ENCODE assay signal across 29 cellular contexts in the genomic region with DNA sequence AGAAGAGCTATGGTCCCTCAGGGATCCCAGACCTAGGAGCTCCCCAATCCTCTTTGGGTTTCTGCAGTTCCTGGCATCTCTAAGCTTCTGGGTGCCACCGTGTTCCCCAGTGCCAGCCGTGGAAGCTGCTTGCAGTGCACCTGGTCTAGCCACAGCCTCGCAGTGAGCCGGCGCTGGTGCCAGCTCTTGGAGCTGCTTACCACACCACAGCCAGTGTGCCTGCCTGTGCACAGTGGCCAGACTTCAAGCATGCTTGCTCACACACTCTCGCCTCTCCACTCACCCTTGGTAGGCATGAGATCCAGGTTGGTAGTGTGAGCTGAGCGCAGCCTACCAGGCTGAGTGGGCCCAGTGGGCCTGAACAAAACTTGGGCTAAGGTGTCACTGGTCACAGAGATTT.
"Had no signal": no experiment of that assay in that cellular context is flagged by ENCODE, and none has a peak within 500 bp of the region (broad histone marks: within the 10 kb centered on the region; RNA-seq: fewer than 3 reads in every experiment).

No MANE protein-coding gene starts in this region.

- H3K4me3 ChIP-seq: adrenal gland, body of pancreas, esophagus muscularis mucosa, gastrocnemius medialis had no signal

- H3K27me3 ChIP-seq: adrenal gland, body of pancreas, esophagus muscularis mucosa, foreskin keratinocyte, gastrocnemius medialis had no signal

- H3K27ac Mint-ChIP-seq: activated CD4-positive, alpha-beta memory T cell treated with anti-CD3 and anti-CD28 coated beads for 36 hours; activated CD4-positive, alpha-beta T cell treated with anti-CD3 and anti-CD28 coated beads for 36 hours; activated CD4-positive, alpha-beta T cell treated with anti-CD3 and anti-CD28 coated beads, Interleukin-2, amount 10 ng/mL, durations not matched to agents 24 days and 14 days; activated CD8-positive, alpha-beta memory T cell treated with anti-CD3 and anti-CD28 coated beads, Interleukin-2, amount 10 ng/mL, durations not matched to agents 7 days and 5 days; activated CD8-positive, alpha-beta T cell treated with anti-CD3 and anti-CD28 coated beads, Interleukin-2, amount 10 ng/mL, durations not matched to agents 7 days and 5 days; activated naive CD4-positive, alpha-beta T cell treated with anti-CD3 and anti-CD28 coated beads, Interleukin-2, amount 10 ng/mL, durations not matched to agents 7 days and 5 days; activated naive CD4-positive, alpha-beta T cell treated with anti-CD3 and anti-CD28 coated beads, Interleukin-2, amount 50 U/mL, for 72 hours; activated T-cell treated with anti-CD3 and anti-CD28 coated beads, Interleukin-2, amount 50 U/mL, for 24 hours; activated T-cell treated with anti-CD3 and anti-CD28 coated beads, Interleukin-2, amount 50 U/mL, for 72 hours; effector memory CD8-positive, alpha-beta T cell had no signal

- H3K27ac ChIP-seq: adrenal gland, body of pancreas, esophagus muscularis mucosa, foreskin keratinocyte, gastrocnemius medialis had no signal

- H3K9me3 Mint-ChIP-seq: activated CD4-positive, alpha-beta T cell treated with anti-CD3 and anti-CD28 coated beads, Interleukin-2, amount 10 ng/mL, durations not matched to agents 24 days and 14 days had no signal

- DNase-seq: activated CD4-positive, alpha-beta memory T cell treated with anti-CD3 and anti-CD28 coated beads for 36 hours; activated CD4-positive, alpha-beta T cell treated with anti-CD3 and anti-CD28 coated beads for 36 hours; activated CD4-positive, alpha-beta T cell treated with anti-CD3 and anti-CD28 coated beads, Interleukin-2, amount 10 ng/mL, durations not matched to agents 24 days and 14 days; activated CD4-positive, CD25-positive, alpha-beta regulatory T cell; activated CD4-positive, CD25-positive, alpha-beta regulatory T cell treated with anti-CD3 and anti-CD28 coated beads, Interleukin-2, amount 50 U/mL, for 72 hours; activated CD8-positive, alpha-beta memory T cell treated with anti-CD3 and anti-CD28 coated beads, Interleukin-2, amount 10 ng/mL, durations not matched to agents 7 days and 5 days; activated CD8-positive, alpha-beta memory T cell treated with anti-CD3 and anti-CD28 coated beads, Interleukin-2, amount 50 U/mL, for 4 hours; activated CD8-positive, alpha-beta T cell treated with anti-CD3 and anti-CD28 coated beads, Interleukin-2, amount 10 ng/mL, durations not matched to agents 7 days and 5 days; activated gamma-delta T cell; activated naive CD4-positive, alpha-beta T cell; activated naive CD4-positive, alpha-beta T cell treated with anti-CD3 and anti-CD28 coated beads, Interleukin-2, amount 10 ng/mL, durations not matched to agents 7 days and 5 days; activated T-cell treated with anti-CD3 and anti-CD28 coated beads, Interleukin-2, amount 50 U/mL, for 24 hours; activated T-cell treated with anti-CD3 and anti-CD28 coated beads, Interleukin-2, amount 50 U/mL, for 72 hours; adrenal gland; amygdala; aorta; body of pancreas; caudate nucleus; cortex of kidney; dermis blood vessel endothelial cell; effector CD4-positive, alpha-beta T cell; effector memory CD8-positive, alpha-beta T cell; erythroblast; foreskin keratinocyte; gastrocnemius medialis; glutamatergic neuron; T-helper 2 cell had no signal

- H3K4me3 Mint-ChIP-seq: activated CD4-positive, alpha-beta memory T cell treated with anti-CD3 and anti-CD28 coated beads for 36 hours; activated CD4-positive, alpha-beta T cell treated with anti-CD3 and anti-CD28 coated beads for 36 hours; activated CD4-positive, alpha-beta T cell treated with anti-CD3 and anti-CD28 coated beads, Interleukin-2, amount 10 ng/mL, durations not matched to agents 24 days and 14 days; activated CD8-positive, alpha-beta memory T cell treated with anti-CD3 and anti-CD28 coated beads, Interleukin-2, amount 10 ng/mL, durations not matched to agents 7 days and 5 days; activated CD8-positive, alpha-beta T cell treated with anti-CD3 and anti-CD28 coated beads, Interleukin-2, amount 10 ng/mL, durations not matched to agents 7 days and 5 days; activated naive CD4-positive, alpha-beta T cell treated with anti-CD3 and anti-CD28 coated beads, Interleukin-2, amount 10 ng/mL, durations not matched to agents 7 days and 5 days; activated T-cell treated with anti-CD3 and anti-CD28 coated beads, Interleukin-2, amount 50 U/mL, for 24 hours; activated T-cell treated with anti-CD3 and anti-CD28 coated beads, Interleukin-2, amount 50 U/mL, for 72 hours; effector memory CD8-positive, alpha-beta T cell had no signal

- H3K36me3 Mint-ChIP-seq: activated CD4-positive, alpha-beta memory T cell treated with anti-CD3 and anti-CD28 coated beads for 36 hours; activated CD8-positive, alpha-beta memory T cell treated with anti-CD3 and anti-CD28 coated beads, Interleukin-2, amount 10 ng/mL, durations not matched to agents 7 days and 5 days; activated naive CD4-positive, alpha-beta T cell treated with anti-CD3 and anti-CD28 coated beads, Interleukin-2, amount 10 ng/mL, durations not matched to agents 7 days and 5 days; activated naive CD4-positive, alpha-beta T cell treated with anti-CD3 and anti-CD28 coated beads, Interleukin-2, amount 50 U/mL, for 72 hours had no signal

- H3K4me1 ChIP-seq: adrenal gland, body of pancreas, esophagus muscularis mucosa, foreskin keratinocyte, gastrocnemius medialis had no signal

- H3K4me1 Mint-ChIP-seq: activated CD4-positive, alpha-beta T cell treated with anti-CD3 and anti-CD28 coated beads, Interleukin-2, amount 10 ng/mL, durations not matched to agents 24 days and 14 days; activated CD8-positive, alpha-beta memory T cell treated with anti-CD3 and anti-CD28 coated beads, Interleukin-2, amount 10 ng/mL, durations not matched to agents 7 days and 5 days had no signal

- ATAC-seq: activated CD4-positive, alpha-beta T cell treated with anti-CD3 and anti-CD28 coated beads for 36 hours; activated CD8-positive, alpha-beta memory T cell treated with anti-CD3 and anti-CD28 coated beads, Interleukin-2, amount 10 ng/mL, durations not matched to agents 7 days and 5 days; activated CD8-positive, alpha-beta T cell treated with anti-CD3 and anti-CD28 coated beads, Interleukin-2, amount 10 ng/mL, durations not matched to agents 7 days and 5 days; activated naive CD4-positive, alpha-beta T cell treated with anti-CD3 and anti-CD28 coated beads, Interleukin-2, amount 50 U/mL, for 72 hours; activated T-cell treated with anti-CD3 and anti-CD28 coated beads, Interleukin-2, amount 50 U/mL, for 72 hours; body of pancreas; effector memory CD8-positive, alpha-beta T cell; foreskin keratinocyte; gastrocnemius medialis had no signal

- H3K36me3 ChIP-seq: adrenal gland, esophagus muscularis mucosa, gastrocnemius medialis had no signal

- H3K9me3 ChIP-seq: adrenal gland, body of pancreas, esophagus muscularis mucosa, gastrocnemius medialis had no signal
